ENCODE assay signal across 8 cellular contexts in genomic region chr6:136226674-136227377, GRCh38. TPM values are rescaled to one million over a fixed set of nuclear protein-coding genes. Genes with fewer than 3 reads are reported as not detected.
DNase-seq lines count a peak whose midpoint lies in the region; ATAC-seq and TF ChIP-seq lines count a peak whose summit lies in the region.

No MANE protein-coding gene starts in this region.

- peak overlapping the region; percentile 37 to 43 for H3K9ac ChIP-seq in stomach smooth muscle (ENCODE audit: low read length in 2 of 2)

- H3K4me3 Mint-ChIP-seq in activated T-cell treated with anti-CD3 and anti-CD28 coated beads, Interleukin-2, amount 50 U/mL, for 24 hours = peak overlapping the region; percentile 35

- H3K27me3 ChIP-seq in gastroesophageal sphincter = no peaks in the 10 kb centered on the region
- H3K27me3 ChIP-seq in stomach smooth muscle (ENCODE audit: control insufficient read depth in 1 of 2, insufficient read depth in 2 of 2, low read length in 2 of 2) = no peaks in the 10 kb centered on the region

- peak overlapping the region; percentile 28 to 29 for H3K4me3 ChIP-seq in gastroesophageal sphincter
- peak overlapping the region in 1 of 2 donors; percentile 47 for H3K4me3 ChIP-seq in stomach smooth muscle (ENCODE audit: low read length in 2 of 2)

- ATAC-seq in gastroesophageal sphincter = peak; percentile 55

- H3K27me3 Mint-ChIP-seq in activated T-cell treated with anti-CD3 and anti-CD28 coated beads, Interleukin-2, amount 50 U/mL, for 24 hours = no peaks in the 10 kb centered on the region

- peaks cover 0 to 16% (median 0%) of the 10 kb centered on the region in 3 donors for H3K4me1 ChIP-seq in gastroesophageal sphincter
- H3K4me1 ChIP-seq in stomach smooth muscle (ENCODE audit: control insufficient read depth, insufficient read depth, low read length) = peaks cover 18% of the 10 kb centered on the region

- H3K27ac ChIP-seq in gastroesophageal sphincter (no peak overlapping the region), stomach smooth muscle (ENCODE audit: low read length) (no peak overlapping the region)

- H3K4me1 Mint-ChIP-seq in activated T-cell treated with anti-CD3 and anti-CD28 coated beads, Interleukin-2, amount 50 U/mL, for 24 hours (ENCODE audit: low read depth) = peaks cover 18% of the 10 kb centered on the region

- DNase-seq in activated T-cell treated with anti-CD3 and anti-CD28 coated beads, Interleukin-2, amount 50 U/mL, for 24 hours = no peak
- no peak for DNase-seq in activated T-cell treated with anti-CD3 and anti-CD28 coated beads for 4 hours
- peak; percentile 82 for DNase-seq in OCI-M1 (lab: John Stamatoyannopoulos, UW)
- no peak for DNase-seq in activated effector memory CD4-positive, alpha-beta T cell treated with Interleukin-2 at 50 U/mL for 16 hours
- no peak for DNase-seq in activated naive CD4-positive, alpha-beta T cell treated with Interleukin-2 at 50 U/mL for 16 hours
- no peak for DNase-seq in DMS114 treated with DMSO at 0.1 percent for 48 hours (lab: John Stamatoyannopoulos, UW; ENCODE audit: unreplicated experiment)

- H3K36me3 ChIP-seq in gastroesophageal sphincter (no peaks in the 10 kb centered on the region), stomach smooth muscle (ENCODE audit: control insufficient read depth in 2 of 2, insufficient read depth in 2 of 2, low read length in 2 of 2) (no peaks in the 10 kb centered on the region)

- H3K9me3 ChIP-seq in gastroesophageal sphincter = no peaks in the 10 kb centered on the region
- H3K9me3 ChIP-seq in stomach smooth muscle (ENCODE audit: control insufficient read depth in 2 of 2, low read length in 2 of 2) = no peaks in the 10 kb centered on the region

- no peak for TF ChIP-seq POLR2A in gastroesophageal sphincter (IDR thresholded peaks at IDR 0.05)

- TF ChIP-seq EP300 in gastroesophageal sphincter (IDR thresholded peaks at IDR 0.05) = no peak

- 79% methylated on average over 3 of the region's 4 CpGs; no CpG with 5 or more reads in 1 of the 2 donors for WGBS in gastroesophageal sphincter (ENCODE audit: low coverage in 1 of 2), 2 donors

- peaks cover 4% of the 10 kb centered on the region for H3K9me3 Mint-ChIP-seq in activated T-cell treated with anti-CD3 and anti-CD28 coated beads, Interleukin-2, amount 50 U/mL, for 24 hours

- H3K27ac Mint-ChIP-seq in activated T-cell treated with anti-CD3 and anti-CD28 coated beads, Interleukin-2, amount 50 U/mL, for 24 hours = no peak overlapping the region

- H3K36me3 Mint-ChIP-seq in activated T-cell treated with anti-CD3 and anti-CD28 coated beads, Interleukin-2, amount 50 U/mL, for 24 hours (ENCODE audit: low read depth) = peaks cover 21% of the 10 kb centered on the region

- no peak for TF ChIP-seq CTCF in gastroesophageal sphincter (IDR thresholded peaks at IDR 0.05)

RNA-seq across cellular contexts. Expression of gene MTFR2, which starts 23.3 kb away (rescaled TPM):
- under 1 TPM in 1 of 4 donors, not detected in 3; 0.62 TPM for total RNA-seq in gastroesophageal sphincter
